Comparison of ENCODE assay signal across 1 cellular context in genomic region chr13:44141725-44142539, GRCh38.
A peak's percentile ranks its signal among the peaks of the same experiment; 100 is the strongest.
TF ChIP-seq lines count a peak whose summit lies in the region.

No MANE protein-coding gene starts in this region.

TF ChIP-seq in HEK293, 187 proteins besides CTCF, POLR2A, EP300 and RAD21 (continued from another document and continues in another):
- TF ChIP-seq, protein P1, sequence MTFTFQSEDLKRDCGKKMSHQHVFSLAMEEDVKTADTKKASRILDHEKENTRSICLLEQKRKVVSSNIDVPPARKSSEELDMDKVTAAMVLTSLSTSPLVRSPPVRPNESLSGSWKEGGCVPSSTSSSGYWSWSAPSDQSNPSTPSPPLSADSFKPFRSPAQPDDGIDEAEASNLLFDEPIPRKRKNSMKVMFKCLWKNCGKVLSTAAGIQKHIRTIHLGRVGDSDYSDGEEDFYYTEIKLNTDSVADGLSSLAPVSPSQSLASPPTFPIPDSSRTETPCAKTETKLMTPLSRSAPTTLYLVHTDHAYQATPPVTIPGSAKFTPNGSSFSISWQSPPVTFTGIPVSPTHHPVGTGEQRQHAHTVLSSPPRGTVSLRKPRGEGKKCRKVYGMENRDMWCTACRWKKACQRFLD (tag by site-specific recombination; IDR thresholded peaks at IDR 0.05), result no peak
- TF ChIP-seq, protein P2, sequence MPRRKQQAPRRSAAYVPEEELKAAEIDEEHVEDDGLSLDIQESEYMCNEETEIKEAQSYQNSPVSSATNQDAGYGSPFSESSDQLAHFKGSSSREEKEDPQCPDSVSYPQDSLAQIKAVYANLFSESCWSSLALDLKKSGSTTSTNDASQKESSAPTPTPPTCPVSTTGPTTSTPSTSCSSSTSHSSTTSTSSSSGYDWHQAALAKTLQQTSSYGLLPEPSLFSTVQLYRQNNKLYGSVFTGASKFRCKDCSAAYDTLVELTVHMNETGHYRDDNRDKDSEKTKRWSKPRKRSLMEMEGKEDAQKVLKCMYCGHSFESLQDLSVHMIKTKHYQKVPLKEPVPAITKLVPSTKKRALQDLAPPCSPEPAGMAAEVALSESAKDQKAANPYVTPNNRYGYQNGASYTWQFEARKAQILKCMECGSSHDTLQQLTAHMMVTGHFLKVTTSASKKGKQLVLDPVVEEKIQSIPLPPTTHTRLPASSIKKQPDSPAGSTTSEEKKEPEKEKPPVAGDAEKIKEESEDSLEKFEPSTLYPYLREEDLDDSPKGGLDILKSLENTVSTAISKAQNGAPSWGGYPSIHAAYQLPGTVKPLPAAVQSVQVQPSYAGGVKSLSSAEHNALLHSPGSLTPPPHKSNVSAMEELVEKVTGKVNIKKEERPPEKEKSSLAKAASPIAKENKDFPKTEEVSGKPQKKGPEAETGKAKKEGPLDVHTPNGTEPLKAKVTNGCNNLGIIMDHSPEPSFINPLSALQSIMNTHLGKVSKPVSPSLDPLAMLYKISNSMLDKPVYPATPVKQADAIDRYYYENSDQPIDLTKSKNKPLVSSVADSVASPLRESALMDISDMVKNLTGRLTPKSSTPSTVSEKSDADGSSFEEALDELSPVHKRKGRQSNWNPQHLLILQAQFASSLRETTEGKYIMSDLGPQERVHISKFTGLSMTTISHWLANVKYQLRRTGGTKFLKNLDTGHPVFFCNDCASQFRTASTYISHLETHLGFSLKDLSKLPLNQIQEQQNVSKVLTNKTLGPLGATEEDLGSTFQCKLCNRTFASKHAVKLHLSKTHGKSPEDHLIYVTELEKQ (tag by site-specific recombination; IDR thresholded peaks at IDR 0.05; ENCODE audit: borderline replicate concordance), result no peak
- TF ChIP-seq ZSCAN16 (tag by site-specific recombination; IDR thresholded peaks at IDR 0.05) (no peak), ZEB2 (tag by site-specific recombination; IDR thresholded peaks at IDR 0.05) (peak; percentile 82), SP7 (tag by site-specific recombination; IDR thresholded peaks at IDR 0.05) (peak; percentile 67), GLIS1 (tag by site-specific recombination; IDR thresholded peaks at IDR 0.05) (peak; percentile 82), FEZF1 (tag by site-specific recombination; IDR thresholded peaks at IDR 0.05) (no peak), ZNF791 (tag by site-specific recombination; IDR thresholded peaks at IDR 0.05) (no peak), KLF16 (tag by site-specific recombination; IDR thresholded peaks at IDR 0.05) (no peak), ZNF747 (tag by site-specific recombination; IDR thresholded peaks at IDR 0.05) (no peak), ZNF701 (tag by site-specific recombination; IDR thresholded peaks at IDR 0.05) (no peak), ZNF600 (tag by site-specific recombination; IDR thresholded peaks at IDR 0.05) (peak; percentile 11; the same call in 1 of the 2 replicates), ZNF561 (tag by site-specific recombination; IDR thresholded peaks at IDR 0.05; ENCODE audit: borderline replicate concordance) (no peak), ZSCAN5A (tag by site-specific recombination; IDR thresholded peaks at IDR 0.05) (0 out of 2 replicates have a peak, but pooled peaks have one; percentile 74), SP3 (tag by site-specific recombination; IDR thresholded peaks at IDR 0.05) (peak; percentile 61), ZNF324 (tag by site-specific recombination; IDR thresholded peaks at IDR 0.05) (peak; percentile 83; the same call in 1 of the 2 replicates), ZNF239 (tag by site-specific recombination; IDR thresholded peaks at IDR 0.05) (no peak), ZNF140 (tag by site-specific recombination; IDR thresholded peaks at IDR 0.05) (no peak), ZNF843 (tag by site-specific recombination; IDR thresholded peaks at IDR 0.05) (no peak), ZSCAN30 (tag by site-specific recombination; IDR thresholded peaks at IDR 0.05) (peak; percentile 99), ZNF280D (tag by site-specific recombination; IDR thresholded peaks at IDR 0.05) (no peak), ZNF354C (tag by site-specific recombination; IDR thresholded peaks at IDR 0.05; ENCODE audit: borderline replicate concordance, low read depth) (no peak), ZNF677 (tag by site-specific recombination; IDR thresholded peaks at IDR 0.05) (no peak), ZFP41 (tag by site-specific recombination; IDR thresholded peaks at IDR 0.05; ENCODE audit: borderline replicate concordance) (no peak), ZNF174 (tag by site-specific recombination; IDR thresholded peaks at IDR 0.05) (no peak), ZNF341 (tag by site-specific recombination; IDR thresholded peaks at IDR 0.05; ENCODE audit: low read depth) (no peak), ZNF610 (tag by site-specific recombination; IDR thresholded peaks at IDR 0.05; ENCODE audit: borderline replicate concordance) (peak; percentile 86), KLF8 (tag by site-specific recombination; IDR thresholded peaks at IDR 0.05) (no peak; the same call in 1 of the 2 replicates), OSR2 (tag by site-specific recombination; IDR thresholded peaks at IDR 0.05) (0 out of 2 replicates have a peak, but pooled peaks have one; percentile 18), KLF17 (tag by site-specific recombination; IDR thresholded peaks at IDR 0.05) (peak; percentile 88), ZBTB8A (tag by site-specific recombination; IDR thresholded peaks at IDR 0.05) (peak; percentile 81), ZNF335 (tag by site-specific recombination; conservative IDR thresholded peaks at IDR 0.05) (peak; percentile 95), ZNF776 (tag by site-specific recombination; IDR thresholded peaks at IDR 0.05; ENCODE audit: borderline replicate concordance) (no peak), YY2 (tag by site-specific recombination; IDR thresholded peaks at IDR 0.05) (no peak), ZNF132 (tag by site-specific recombination; IDR thresholded peaks at IDR 0.05; ENCODE audit: borderline replicate concordance) (no peak), ZNF426 (tag by site-specific recombination; IDR thresholded peaks at IDR 0.05) (no peak), TCF7L2 (IDR thresholded peaks at IDR 0.05; ENCODE audit: borderline replicate concordance, low read depth, low read length) (no peak), REPIN1 (tag by site-specific recombination; IDR thresholded peaks at IDR 0.05; ENCODE audit: low read depth) (no peak), ZNF23 (tag by site-specific recombination; IDR thresholded peaks at IDR 0.05; ENCODE audit: borderline replicate concordance) (no peak), ZNF391 (tag by site-specific recombination; IDR thresholded peaks at IDR 0.05; ENCODE audit: borderline replicate concordance, low read depth) (no peak), GLI2 (tag by site-specific recombination; IDR thresholded peaks at IDR 0.05; ENCODE audit: borderline replicate concordance, low read depth) (no peak), ZNF16 (tag by site-specific recombination; IDR thresholded peaks at IDR 0.05; ENCODE audit: low read depth) (no peak), ZFP69B (tag by site-specific recombination; IDR thresholded peaks at IDR 0.05) (peak; percentile 80; the same call in 1 of the 2 replicates)
- TF ChIP-seq, protein P3, sequence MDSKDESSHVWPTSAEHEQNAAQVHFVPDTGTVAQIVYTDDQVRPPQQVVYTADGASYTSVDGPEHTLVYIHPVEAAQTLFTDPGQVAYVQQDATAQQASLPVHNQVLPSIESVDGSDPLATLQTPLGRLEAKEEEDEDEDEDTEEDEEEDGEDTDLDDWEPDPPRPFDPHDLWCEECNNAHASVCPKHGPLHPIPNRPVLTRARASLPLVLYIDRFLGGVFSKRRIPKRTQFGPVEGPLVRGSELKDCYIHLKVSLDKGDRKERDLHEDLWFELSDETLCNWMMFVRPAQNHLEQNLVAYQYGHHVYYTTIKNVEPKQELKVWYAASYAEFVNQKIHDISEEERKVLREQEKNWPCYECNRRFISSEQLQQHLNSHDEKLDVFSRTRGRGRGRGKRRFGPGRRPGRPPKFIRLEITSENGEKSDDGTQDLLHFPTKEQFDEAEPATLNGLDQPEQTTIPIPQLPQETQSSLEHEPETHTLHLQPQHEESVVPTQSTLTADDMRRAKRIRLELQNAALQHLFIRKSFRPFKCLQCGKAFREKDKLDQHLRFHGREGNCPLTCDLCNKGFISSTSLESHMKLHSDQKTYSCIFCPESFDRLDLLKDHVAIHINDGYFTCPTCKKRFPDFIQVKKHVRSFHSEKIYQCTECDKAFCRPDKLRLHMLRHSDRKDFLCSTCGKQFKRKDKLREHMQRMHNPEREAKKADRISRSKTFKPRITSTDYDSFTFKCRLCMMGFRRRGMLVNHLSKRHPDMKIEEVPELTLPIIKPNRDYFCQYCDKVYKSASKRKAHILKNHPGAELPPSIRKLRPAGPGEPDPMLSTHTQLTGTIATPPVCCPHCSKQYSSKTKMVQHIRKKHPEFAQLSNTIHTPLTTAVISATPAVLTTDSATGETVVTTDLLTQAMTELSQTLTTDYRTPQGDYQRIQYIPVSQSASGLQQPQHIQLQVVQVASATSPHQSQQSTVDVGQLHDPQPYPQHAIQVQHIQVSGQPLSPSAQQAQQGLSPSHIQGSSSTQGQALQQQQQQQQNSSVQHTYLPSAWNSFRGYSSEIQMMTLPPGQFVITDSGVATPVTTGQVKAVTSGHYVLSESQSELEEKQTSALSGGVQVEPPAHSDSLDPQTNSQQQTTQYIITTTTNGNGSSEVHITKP (tag by site-specific recombination; IDR thresholded peaks at IDR 0.05), result peak; percentile 55
- TF ChIP-seq, protein P4, sequence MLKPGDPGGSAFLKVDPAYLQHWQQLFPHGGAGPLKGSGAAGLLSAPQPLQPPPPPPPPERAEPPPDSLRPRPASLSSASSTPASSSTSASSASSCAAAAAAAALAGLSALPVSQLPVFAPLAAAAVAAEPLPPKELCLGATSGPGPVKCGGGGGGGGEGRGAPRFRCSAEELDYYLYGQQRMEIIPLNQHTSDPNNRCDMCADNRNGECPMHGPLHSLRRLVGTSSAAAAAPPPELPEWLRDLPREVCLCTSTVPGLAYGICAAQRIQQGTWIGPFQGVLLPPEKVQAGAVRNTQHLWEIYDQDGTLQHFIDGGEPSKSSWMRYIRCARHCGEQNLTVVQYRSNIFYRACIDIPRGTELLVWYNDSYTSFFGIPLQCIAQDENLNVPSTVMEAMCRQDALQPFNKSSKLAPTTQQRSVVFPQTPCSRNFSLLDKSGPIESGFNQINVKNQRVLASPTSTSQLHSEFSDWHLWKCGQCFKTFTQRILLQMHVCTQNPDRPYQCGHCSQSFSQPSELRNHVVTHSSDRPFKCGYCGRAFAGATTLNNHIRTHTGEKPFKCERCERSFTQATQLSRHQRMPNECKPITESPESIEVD (tag by site-specific recombination; IDR thresholded peaks at IDR 0.05), result no peak
- TF ChIP-seq, protein P5, sequence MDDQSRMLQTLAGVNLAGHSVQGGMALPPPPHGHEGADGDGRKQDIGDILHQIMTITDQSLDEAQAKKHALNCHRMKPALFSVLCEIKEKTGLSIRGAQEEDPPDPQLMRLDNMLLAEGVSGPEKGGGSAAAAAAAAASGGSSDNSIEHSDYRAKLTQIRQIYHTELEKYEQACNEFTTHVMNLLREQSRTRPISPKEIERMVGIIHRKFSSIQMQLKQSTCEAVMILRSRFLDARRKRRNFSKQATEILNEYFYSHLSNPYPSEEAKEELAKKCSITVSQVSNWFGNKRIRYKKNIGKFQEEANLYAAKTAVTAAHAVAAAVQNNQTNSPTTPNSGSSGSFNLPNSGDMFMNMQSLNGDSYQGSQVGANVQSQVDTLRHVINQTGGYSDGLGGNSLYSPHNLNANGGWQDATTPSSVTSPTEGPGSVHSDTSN (CRISPR knock-in tag; IDR thresholded peaks at IDR 0.05), result peak; percentile 99
- TF ChIP-seq, protein P6, sequence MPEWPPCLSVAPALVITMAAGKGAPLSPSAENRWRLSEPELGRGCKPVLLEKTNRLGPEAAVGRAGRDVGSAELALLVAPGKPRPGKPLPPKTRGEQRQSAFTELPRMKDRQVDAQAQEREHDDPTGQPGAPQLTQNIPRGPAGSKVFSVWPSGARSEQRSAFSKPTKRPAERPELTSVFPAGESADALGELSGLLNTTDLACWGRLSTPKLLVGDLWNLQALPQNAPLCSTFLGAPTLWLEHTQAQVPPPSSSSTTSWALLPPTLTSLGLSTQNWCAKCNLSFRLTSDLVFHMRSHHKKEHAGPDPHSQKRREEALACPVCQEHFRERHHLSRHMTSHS (tag by site-specific recombination; IDR thresholded peaks at IDR 0.05), result no peak
